ENCODE assay signal across 2 cellular contexts in the genomic region with DNA sequence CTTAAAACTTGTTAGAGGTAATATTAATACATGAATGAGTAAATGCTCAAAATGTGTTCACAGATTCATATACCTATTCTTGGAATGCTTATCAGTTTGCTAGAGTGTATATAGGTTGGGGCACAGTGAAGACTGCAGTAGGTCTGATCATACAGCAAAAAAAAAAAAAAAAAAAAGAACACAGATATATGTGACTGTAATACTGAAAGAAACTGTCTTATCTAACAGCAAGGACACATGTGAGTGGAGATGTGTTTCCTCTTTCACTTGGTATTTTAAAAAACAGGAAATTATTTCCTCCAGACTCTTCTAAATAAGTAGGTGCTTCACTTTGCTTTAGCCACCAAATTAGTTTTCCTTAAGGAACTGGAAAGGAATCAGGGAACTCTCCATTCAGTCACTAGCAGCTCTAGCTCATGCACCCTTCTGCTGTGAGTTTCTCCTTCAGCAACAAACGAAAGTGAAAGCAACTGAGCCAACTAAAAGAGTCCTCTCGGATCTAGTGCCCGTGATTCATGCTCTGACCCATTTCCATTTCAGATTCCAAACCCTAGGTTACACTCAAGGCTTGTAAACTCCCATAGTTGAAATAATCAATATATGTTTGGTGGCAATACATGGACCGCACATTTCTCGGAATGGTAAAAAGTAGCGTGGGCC.
TF ChIP-seq lines count a peak whose summit lies in the region.

No MANE protein-coding gene starts in this region.

TF ChIP-seq in SK-N-SH, 30 proteins besides CTCF, POLR2A, EP300 and RAD21 (continued from another document):
- no peak for TF ChIP-seq MEF2A (IDR thresholded peaks at IDR 0.05; ENCODE audit: borderline replicate concordance, low read depth)
- no peak for TF ChIP-seq RFX5 (IDR thresholded peaks at IDR 0.05; ENCODE audit: low read length)
- no peak for TF ChIP-seq GATA2 (CRISPR knock-in tag; IDR thresholded peaks at IDR 0.05)
- TF ChIP-seq JUND (IDR thresholded peaks at IDR 0.05), result no peak

TF ChIP-seq in endothelial cell of umbilical vein, 7 proteins besides CTCF, POLR2A, EP300 and RAD21 (continued from another document):
- TF ChIP-seq, protein P1, sequence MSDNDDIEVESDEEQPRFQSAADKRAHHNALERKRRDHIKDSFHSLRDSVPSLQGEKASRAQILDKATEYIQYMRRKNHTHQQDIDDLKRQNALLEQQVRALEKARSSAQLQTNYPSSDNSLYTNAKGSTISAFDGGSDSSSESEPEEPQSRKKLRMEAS (IDR thresholded peaks at IDR 0.05; ENCODE audit: insufficient read depth, insufficient read length), result no peak
- TF ChIP-seq GATA2 (IDR thresholded peaks at IDR 0.05; ENCODE audit: insufficient read depth, insufficient read length, low read depth, low read length), result no peak
TF ChIP-seq in endothelial cell of umbilical vein: peak in this region for 0.
